In genomic region chr10:21925851-21926250, GRCh38 we compare ENCODE assay signal across 24 cellular contexts.
A peak's percentile ranks its signal among the peaks of the same experiment; 100 is the strongest.
DNase-seq lines count a peak whose midpoint lies in the region; FAIRE-seq and TF ChIP-seq lines count a peak whose summit lies in the region.
"Had no signal": no experiment of that assay in that cellular context is flagged by ENCODE, and none has a peak within 500 bp of the region (broad histone marks: within the 10 kb centered on the region; RNA-seq: fewer than 3 reads in every experiment).

No MANE protein-coding gene starts in this region.

- H4K8ac ChIP-seq in H1 (ENCODE audit: extremely low read depth, insufficient read depth, low read length) (no peak overlapping the region), trophoblast cell (ENCODE audit: low read depth, low read length) (peak overlapping the region; percentile 91)

- H3K18ac ChIP-seq in H1 (ENCODE audit: extremely low read depth, low read length) (no peak overlapping the region), trophoblast cell (ENCODE audit: low read length) (peak overlapping the region; percentile 99)

- no peaks in the 10 kb centered on the region for H3K36me3 ChIP-seq in GM23248 (ENCODE audit: low read depth)
- no peaks in the 10 kb centered on the region for H3K36me3 ChIP-seq in H1 (ENCODE audit: control insufficient read depth in 2 of 4, insufficient read depth in 4 of 4, low read length in 3 of 4)
- H3K36me3 ChIP-seq in trophoblast cell (ENCODE audit: control insufficient read depth in 1 of 2, insufficient read depth in 2 of 2, low read length in 2 of 2): no peaks in the 10 kb centered on the region
- H3K36me3 ChIP-seq in HAP-1 (replicated peaks): no peaks in the 10 kb centered on the region

- H2BK12ac ChIP-seq in H1 (ENCODE audit: low read depth, low read length) (no peak overlapping the region), trophoblast cell (ENCODE audit: low read length) (peak overlapping the region; percentile 95)

- H3K4me1 ChIP-seq in GM23248 (ENCODE audit: insufficient read depth): peaks cover 37% of the 10 kb centered on the region
- H3K4me1 ChIP-seq in H1 (replicated peaks in 1 of 4; ENCODE audit: control insufficient read depth in 3 of 4, insufficient read depth in 4 of 4, low read length in 3 of 4): no peaks in the 10 kb centered on the region; a peak in 2 of 7 replicates
- peaks cover 3 to 7% of the 10 kb centered on the region in 2 experiments for H3K4me1 ChIP-seq in trophoblast cell (ENCODE audit: control insufficient read depth in 1 of 2, insufficient read depth in 2 of 2, low read length in 2 of 2)
- H3K4me1 ChIP-seq in HAP-1: peaks cover 26% of the 10 kb centered on the region

- H3K9me3 ChIP-seq in GM23248 (ENCODE audit: low read depth): no peaks in the 10 kb centered on the region
- H3K9me3 ChIP-seq in H1 (ENCODE audit: insufficient read depth in 2 of 2, low read depth in 1 of 2, low read length in 1 of 2): no peaks in the 10 kb centered on the region
- H3K9me3 ChIP-seq in trophoblast cell (ENCODE audit: insufficient read depth, low read depth, low read length): no peaks in the 10 kb centered on the region
- H3K9me3 ChIP-seq in HAP-1: no peaks in the 10 kb centered on the region

- H3K23me2 ChIP-seq in H1 (ENCODE audit: low read depth, low read length): no peaks in the 10 kb centered on the region

- H3K4me3 ChIP-seq in GM23248 (no peak overlapping the region), H1 (ENCODE audit: extremely low read depth in 1 of 4, insufficient read depth in 2 of 4, low read depth in 3 of 4, low read length in 4 of 4) (no peak overlapping the region), trophoblast cell (ENCODE audit: low read depth, low read length) (no peak overlapping the region), HAP-1 (no peak overlapping the region)
- H3K4me3 ChIP-seq: GM23338 had no signal

- FAIRE-seq in H1 (lab: Jason Lieb, UNC): no peak
- FAIRE-seq: A204.1 had no signal

- no peaks in the 10 kb centered on the region for H3K79me1 ChIP-seq in H1 (ENCODE audit: low read depth, low read length)
- peaks cover 14% of the 10 kb centered on the region for H3K79me1 ChIP-seq in trophoblast cell (ENCODE audit: low read length)

- peak overlapping the region; percentile 60; the same call in 1 of the 2 replicates for H3K27ac ChIP-seq in GM23248
- H3K27ac ChIP-seq in RWPE1: peak overlapping the region; percentile 62
- H3K27ac ChIP-seq in H1 (ENCODE audit: low read depth, low read length): no peak overlapping the region
- H3K27ac ChIP-seq in trophoblast cell (ENCODE audit: low read depth, low read length): peak overlapping the region; percentile 64
- H3K27ac ChIP-seq: KMS-11 had no signal

- H2AK5ac ChIP-seq in H1 (ENCODE audit: low read depth, low read length) (no peak overlapping the region), trophoblast cell (ENCODE audit: low read length) (no peak overlapping the region)

- 93 to 97% methylated on average over 6 of the region's 6 CpGs for WGBS in GM23248 (ENCODE audit: low coverage in 1 of 2, low lambda C conversion rate in 2 of 2, missing lambda C conversion rate in 2 of 2), 2 experiments
- WGBS in H1 (ENCODE audit: extremely low coverage in 1 of 2, insufficient coverage in 1 of 2, insufficient read length in 1 of 2, insufficient replicate concordance in 2 of 2, low coverage in 1 of 2, low lambda C conversion rate in 2 of 2, missing lambda C conversion rate in 1 of 2), 2 experiments: 96% methylated on average over 6 of the region's 6 CpGs; no CpG with 5 or more reads in 1 of the 2 experiments
- WGBS in trophoblast cell (ENCODE audit: extremely low coverage, insufficient coverage, insufficient read length): no CpG with 5 or more reads among the region's 6 CpGs

- in situ Hi-C loops in GM23248 (cut with MboI): loop anchor here (25.0 kb wide), 1 partner anchor 389 kb away; the partner anchor contains the start of genes MLLT10 and SKIDA1
- in situ Hi-C loops in HAP-1 (cut with MboI; ENCODE audit: low sequenced_read_pairs): no loop called here

- TF ChIP-seq POLR2A in H1 (IDR thresholded peaks at IDR 0.05; ENCODE audit: control extremely low read depth in 1 of 2, low read depth in 2 of 2, low read length in 2 of 2): no peak

- no peak for DNase-seq in GM23248
- no peak for DNase-seq in RWPE1 (ENCODE audit: low spot score)
- DNase-seq in H1 (ENCODE audit: low read depth in 1 of 2, low spot score in 2 of 2): no peak
- DNase-seq in trophoblast cell: no peak
- no peak for DNase-seq in NCI-H2171 (lab: John Stamatoyannopoulos, UW)
- DNase-seq in HAP-1 (ENCODE audit: low spot score in 2 of 2): no peak
- no peak for DNase-seq in NCI-H128 (lab: John Stamatoyannopoulos, UW; ENCODE audit: unreplicated experiment)
- DNase-seq: C1 segment of cervical spinal cord; CD4-positive, alpha-beta memory T cell; COR-L47; DMS53; NCI-H1048; NCI-H1417 treated with DMSO at 0.1 percent for 48 hours; NCI-H1694 treated with DMSO at 0.1 percent for 48 hours; NCI-H2081 treated with DMSO at 0.1 percent for 48 hours; NCI-H2171 treated with DMSO at 0.1 percent for 48 hours; NCI-H345; NCI-H524; NCI-H774; Right ventricle myocardium superior; SW 1271 had no signal

- H3K9ac ChIP-seq in GM23248 (no peak overlapping the region), H1 (replicated peaks in 1 of 4; ENCODE audit: extremely low read depth in 1 of 4, low read depth in 3 of 4, low read length in 3 of 4) (no peak overlapping the region), trophoblast cell (ENCODE audit: low read length) (no peak overlapping the region)
- H3K9ac ChIP-seq: KMS-11 had no signal

- no peak overlapping the region for H2AFZ ChIP-seq in GM23248
- no peak overlapping the region for H2AFZ ChIP-seq in H1 (ENCODE audit: low read length)
- H2AFZ ChIP-seq in trophoblast cell (ENCODE audit: insufficient read depth, low read length, poor library complexity): no peak overlapping the region
- H2AFZ ChIP-seq: GM23338 had no signal

- H2BK20ac ChIP-seq in H1 (ENCODE audit: low read length): no peak overlapping the region

- no peak overlapping the region for H2BK15ac ChIP-seq in H1 (ENCODE audit: low read length)

- H4K12ac ChIP-seq in trophoblast cell (ENCODE audit: low read depth, low read length): no peak overlapping the region

- H3K56ac ChIP-seq in H1 (replicated peaks; ENCODE audit: insufficient read length, low read depth, low read length): no peak overlapping the region

- H3F3A ChIP-seq in GM23248 (ENCODE audit: insufficient read depth): peaks cover 32% of the 10 kb centered on the region

- POLR2A ChIA-PET in RWPE1 (lab: Yijun Ruan, JAX; ENCODE audit: low non-redundant PET): no interaction called here
- POLR2A ChIA-PET in H1 (lab: Charles Lee; ENCODE audit: partially characterized antibody): interaction anchor here (0.8 kb wide), 1 partner anchor 175 kb away, joined by 3 read pairs; no protein-coding TSS in a partner anchor

- H2BK5ac ChIP-seq in H1 (ENCODE audit: low read depth, low read length) (no peak overlapping the region), trophoblast cell (ENCODE audit: low read depth, low read length, poor library complexity) (peak overlapping the region; percentile 85)

- no peak overlapping the region for H3K4me2 ChIP-seq in GM23248 (ENCODE audit: unreplicated experiment)
- H3K4me2 ChIP-seq in H1 (ENCODE audit: insufficient read depth in 1 of 2, low read depth in 2 of 2, low read length in 2 of 2): no peak overlapping the region
- no peak overlapping the region for H3K4me2 ChIP-seq in trophoblast cell (ENCODE audit: low read length)
- H3K4me2 ChIP-seq: GM23338, KMS-11 had no signal

- H3K9me2 ChIP-seq in GM23248 (ENCODE audit: insufficient read depth): no peaks in the 10 kb centered on the region

- H3K14ac ChIP-seq in H1 (ENCODE audit: insufficient read length) (no peak overlapping the region), trophoblast cell (ENCODE audit: low read length) (peak overlapping the region; percentile 92)

- H4K20me1 ChIP-seq in GM23248 (ENCODE audit: insufficient read depth): no peaks in the 10 kb centered on the region
- no peaks in the 10 kb centered on the region for H4K20me1 ChIP-seq in H1 (replicated peaks in 1 of 2; ENCODE audit: control insufficient read depth in 1 of 2, insufficient read depth in 2 of 2, low read length in 2 of 2)

- no peak overlapping the region for H4K5ac ChIP-seq in H1 (ENCODE audit: insufficient read length, low read depth, low read length)

- H3K4ac ChIP-seq in H1 (replicated peaks; ENCODE audit: insufficient read length, low read depth, low read length) (no peak overlapping the region), trophoblast cell (ENCODE audit: low read depth, low read length) (peak overlapping the region; percentile 95)

- H3K27me3 ChIP-seq in GM23248 (replicated peaks; ENCODE audit: insufficient read depth) (no peaks in the 10 kb centered on the region), H1 (replicated peaks in 1 of 4; ENCODE audit: control insufficient read depth in 3 of 4, extremely low read depth in 1 of 4, insufficient read depth in 3 of 4, low read length in 3 of 4) (no peaks in the 10 kb centered on the region), trophoblast cell (ENCODE audit: insufficient read depth, low read length) (no peaks in the 10 kb centered on the region), HAP-1 (ENCODE audit: low read depth) (no peaks in the 10 kb centered on the region)

- TF ChIP-seq EP300 in H1 (IDR thresholded peaks at IDR 0.05; ENCODE audit: borderline replicate concordance in 1 of 2, low read depth in 2 of 2, low read length in 2 of 2): no peak

- no peak for TF ChIP-seq CTCF in RWPE1 (conservative IDR thresholded peaks at IDR 0.05; ENCODE audit: low read depth)
- no peak for TF ChIP-seq CTCF in H1 (IDR thresholded peaks at IDR 0.05; ENCODE audit: control extremely low read depth in 1 of 3, insufficient read depth in 1 of 3, low read depth in 1 of 3, low read length in 3 of 3)

- H3K79me2 ChIP-seq in GM23248 (ENCODE audit: insufficient read depth): peaks cover 30% of the 10 kb centered on the region
- no peaks in the 10 kb centered on the region for H3K79me2 ChIP-seq in H1 (ENCODE audit: control insufficient read depth in 1 of 2, insufficient read depth in 2 of 2, low read length in 2 of 2)
- H3K79me2 ChIP-seq in trophoblast cell (ENCODE audit: control insufficient read depth, insufficient read depth, low read length, poor library complexity): peaks cover 4% of the 10 kb centered on the region

- no peak overlapping the region for H4K91ac ChIP-seq in H1 (replicated peaks; ENCODE audit: insufficient read length, low read length)
- peak overlapping the region; percentile 92 for H4K91ac ChIP-seq in trophoblast cell (ENCODE audit: low read depth, low read length)

- H2BK120ac ChIP-seq in H1 (replicated peaks; ENCODE audit: low read depth, low read length) (no peak overlapping the region), trophoblast cell (ENCODE audit: insufficient read depth, low read length, poor library complexity) (peak overlapping the region; percentile 90)

- CTCF ChIA-PET in RWPE1 (lab: Yijun Ruan, JAX) (no interaction called here), H1 (lab: Charles Lee; ENCODE audit: partially characterized antibody) (no interaction called here)

- TF ChIP-seq RAD21 in H1 (IDR thresholded peaks at IDR 0.05 in 1 of 2, conservative IDR thresholded peaks at IDR 0.05 in 1 of 2; ENCODE audit: low read depth in 2 of 2, low read length in 2 of 2): no peak

- H3K23ac ChIP-seq in H1 (ENCODE audit: insufficient read length) (no peak overlapping the region), trophoblast cell (ENCODE audit: low read length) (no peak overlapping the region)

TF ChIP-seq in H1, 55 proteins besides CTCF, POLR2A, EP300 and RAD21 (continues in another document):
- TF ChIP-seq CEBPB (IDR thresholded peaks at IDR 0.05; ENCODE audit: low read depth, low read length) (no peak), CREB1 (IDR thresholded peaks at IDR 0.05) (no peak)
